ENCODE assay signal across 28 cellular contexts in genomic region chr2:236825989-236826510, GRCh38.
"Had no signal": no experiment of that assay in that cellular context is flagged by ENCODE, and none has a peak within 500 bp of the region (broad histone marks: within the 10 kb centered on the region; RNA-seq: fewer than 3 reads in every experiment).

No MANE protein-coding gene starts in this region.

- H3K36me3 Mint-ChIP-seq: immature natural killer cell; mesothelial cell of epicardium; naive thymus-derived CD8-positive, alpha-beta T cell; stimulated activated effector memory CD8-positive, alpha-beta T cell treated with anti-CD3 and anti-CD28 coated beads, Interleukin-12 subunit alpha, Interleukin-12 subunit beta, amount 100 ng/mL, for 72 hours had no signal

- DNase-seq: activated CD4-positive, alpha-beta T cell treated with anti-CD3 and anti-CD28 coated beads for 1 hour; activated CD8-positive, alpha-beta memory T cell treated with anti-CD3 and anti-CD28 coated beads for 24 hours; activated CD8-positive, alpha-beta memory T cell treated with anti-CD3 and anti-CD28 coated beads, Interleukin-2, amount 50 U/mL, for 4 hours; activated T-cell treated with anti-CD3 and anti-CD28 coated beads, Interleukin-2, amount 50 U/mL, for 24 hours; adrenal gland; brain microvascular endothelial cell; central memory CD4-positive, alpha-beta T cell; cortex of kidney; effector CD4-positive, alpha-beta T cell; foreskin melanocyte; immature natural killer cell; left lung; naive thymus-derived CD8-positive, alpha-beta T cell; ovary; psoas muscle; right lobe of liver; stimulated activated CD4-positive, alpha-beta T cell treated with anti-CD3 and anti-CD28 coated beads, Interleukin-1b, Interleukin-23, amount 100 ng/mL, for 48 hours; stimulated activated naive CD8-positive, alpha-beta T cell treated with anti-CD3 and anti-CD28 coated beads, Interleukin-15, amount 100 ng/mL, for 72 hours had no signal

- H3K27ac ChIP-seq: adrenal gland, ascending aorta, brain microvascular endothelial cell, left lung, neutrophil, ovary, psoas muscle, tibial artery had no signal

- H3K36me3 ChIP-seq: adrenal gland, ascending aorta, brain microvascular endothelial cell, left lung, neutrophil, ovary, right lobe of liver, tibial artery had no signal

- H3K4me1 ChIP-seq: adrenal gland, left lung had no signal

- H3K4me3 Mint-ChIP-seq: activated T-cell treated with anti-CD3 and anti-CD28 coated beads, Interleukin-2, amount 50 U/mL, for 24 hours; activated T-helper 17 cell treated with anti-CD3 and anti-CD28 coated beads, Interleukin-2, amount 50 U/mL, for 72 hours; immature natural killer cell; mesothelial cell of epicardium; naive thymus-derived CD8-positive, alpha-beta T cell; stimulated activated effector memory CD8-positive, alpha-beta T cell treated with anti-CD3 and anti-CD28 coated beads, Interleukin-12 subunit alpha, Interleukin-12 subunit beta, amount 100 ng/mL, for 72 hours; stimulated activated naive CD8-positive, alpha-beta T cell treated with anti-CD3 and anti-CD28 coated beads, Interleukin-15, amount 100 ng/mL, for 72 hours had no signal

- H3K4me3 ChIP-seq: adrenal gland, ascending aorta, left lung, lung, ovary, psoas muscle, right lobe of liver, skin epidermis, tibial artery had no signal

- H3K9me3 ChIP-seq: adrenal gland, ascending aorta, neutrophil, ovary, tibial artery had no signal

- H3K9me3 Mint-ChIP-seq: immature natural killer cell; stimulated activated effector memory CD8-positive, alpha-beta T cell treated with anti-CD3 and anti-CD28 coated beads, Interleukin-12 subunit alpha, Interleukin-12 subunit beta, amount 100 ng/mL, for 72 hours had no signal

- H3K27ac Mint-ChIP-seq: activated naive CD4-positive, alpha-beta T cell treated with anti-CD3 and anti-CD28 coated beads, Interleukin-2, amount 50 U/mL, for 72 hours; activated T-cell treated with anti-CD3 and anti-CD28 coated beads, Interleukin-2, amount 50 U/mL, for 24 hours; activated T-helper 17 cell treated with anti-CD3 and anti-CD28 coated beads, Interleukin-2, amount 50 U/mL, for 72 hours; immature natural killer cell; mesothelial cell of epicardium; naive thymus-derived CD8-positive, alpha-beta T cell; stimulated activated effector memory CD8-positive, alpha-beta T cell treated with anti-CD3 and anti-CD28 coated beads, Interleukin-12 subunit alpha, Interleukin-12 subunit beta, amount 100 ng/mL, for 72 hours; stimulated activated naive CD8-positive, alpha-beta T cell treated with anti-CD3 and anti-CD28 coated beads, Interleukin-15, amount 100 ng/mL, for 72 hours had no signal

- ATAC-seq: activated naive CD4-positive, alpha-beta T cell treated with anti-CD3 and anti-CD28 coated beads, Interleukin-2, amount 50 U/mL, for 72 hours; activated T-helper 17 cell treated with anti-CD3 and anti-CD28 coated beads, Interleukin-2, amount 50 U/mL, for 72 hours; esophagus mucosa; naive thymus-derived CD8-positive, alpha-beta T cell; psoas muscle; stimulated activated effector memory CD8-positive, alpha-beta T cell treated with anti-CD3 and anti-CD28 coated beads, Interleukin-12 subunit alpha, Interleukin-12 subunit beta, amount 100 ng/mL, for 72 hours; stimulated activated naive CD8-positive, alpha-beta T cell treated with anti-CD3 and anti-CD28 coated beads, Interleukin-15, amount 100 ng/mL, for 72 hours had no signal

- H3K27me3 ChIP-seq: adrenal gland, ascending aorta, brain microvascular endothelial cell, left lung, ovary, right lobe of liver, tibial artery had no signal

- H3K27me3 Mint-ChIP-seq: stimulated activated naive CD8-positive, alpha-beta T cell treated with anti-CD3 and anti-CD28 coated beads, Interleukin-15, amount 100 ng/mL, for 72 hours had no signal

- H3K4me1 Mint-ChIP-seq: activated T-helper 17 cell treated with anti-CD3 and anti-CD28 coated beads, Interleukin-2, amount 50 U/mL, for 72 hours; immature natural killer cell; naive thymus-derived CD8-positive, alpha-beta T cell; stimulated activated effector memory CD8-positive, alpha-beta T cell treated with anti-CD3 and anti-CD28 coated beads, Interleukin-12 subunit alpha, Interleukin-12 subunit beta, amount 100 ng/mL, for 72 hours; stimulated activated naive CD8-positive, alpha-beta T cell treated with anti-CD3 and anti-CD28 coated beads, Interleukin-15, amount 100 ng/mL, for 72 hours had no signal
